ENCODE assay signal across 20 cellular contexts in the genomic region with DNA sequence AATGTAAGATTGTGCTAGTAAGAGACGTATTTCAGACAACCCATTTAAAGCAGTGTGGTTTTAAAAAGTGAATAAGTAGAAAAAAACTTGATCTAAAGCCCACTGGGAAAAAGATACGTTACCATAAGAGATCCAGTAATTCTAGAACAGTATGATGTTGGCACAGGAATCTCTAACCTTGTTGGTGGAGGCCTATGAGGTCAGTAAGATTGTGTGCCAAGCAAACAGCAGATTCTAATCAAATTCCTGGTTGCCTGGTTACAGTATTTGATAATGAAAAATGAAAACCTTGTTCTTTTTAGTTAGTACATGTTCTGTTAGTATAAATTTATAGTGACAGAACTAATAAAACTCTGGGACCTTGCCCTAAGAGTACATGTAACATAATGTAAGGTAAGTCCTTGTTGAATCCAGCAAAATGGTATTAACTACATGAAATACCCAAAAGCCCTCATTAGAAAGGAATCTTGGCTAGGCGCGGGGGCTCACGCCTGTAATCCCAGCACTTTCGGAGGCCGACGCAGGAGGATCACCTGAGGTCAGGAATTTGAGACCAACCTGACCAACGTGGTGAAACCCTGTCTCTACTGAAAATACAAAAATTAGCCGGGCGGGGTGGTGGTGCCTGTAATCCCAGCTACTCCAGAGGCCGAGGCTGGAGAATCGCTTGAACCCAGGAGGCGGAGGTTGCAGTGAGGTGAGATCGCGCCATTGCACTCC. TPM values are rescaled to one million over a fixed set of nuclear protein-coding genes. Genes with fewer than 3 reads are reported as not detected.
DNase-seq lines count a peak whose midpoint lies in the region; TF ChIP-seq lines count a peak whose summit lies in the region.
"Had no signal": no experiment of that assay in that cellular context is flagged by ENCODE, and none has a peak within 500 bp of the region (broad histone marks: within the 10 kb centered on the region; RNA-seq: fewer than 3 reads in every experiment).

No MANE protein-coding gene starts in this region.

- no peak overlapping the region for H4K5ac ChIP-seq in H9 (ENCODE audit: insufficient read length, low read depth, low read length)

- no peak overlapping the region for H3K4me3 Mint-ChIP-seq in H9
- H3K4me3 Mint-ChIP-seq: activated T-cell treated with anti-CD3 and anti-CD28 coated beads, Interleukin-2, amount 50 U/mL, for 4 hours; immature natural killer cell; neural crest cell had no signal

- H2BK15ac ChIP-seq in H9 (ENCODE audit: low read depth, low read length) = no peak overlapping the region

- no peak overlapping the region for H3K23ac ChIP-seq in H9 (ENCODE audit: insufficient read length, low read depth, low read length)

- no peaks in the 10 kb centered on the region for H3K36me3 Mint-ChIP-seq in H9 (ENCODE audit: insufficient read depth in 1 of 3, low read depth in 3 of 3)
- H3K36me3 Mint-ChIP-seq: immature natural killer cell had no signal

- WGBS in adrenal gland, 4 donors = 88 to 91% (median 90%) methylated on average over 16 of the region's 16 CpGs
- no CpG with 5 or more reads among the region's 16 CpGs for WGBS in H9 (ENCODE audit: extremely low coverage, insufficient read length, low lambda C conversion rate)

- no peak overlapping the region for H3K4me3 ChIP-seq in adrenal gland
- H3K4me3 ChIP-seq: BLaER1, upper lobe of right lung had no signal

- intact Hi-C loops in adrenal gland (cut with DNase I) = no loop called here

- no peak overlapping the region for H4K91ac ChIP-seq in H9 (ENCODE audit: insufficient read length, low read depth, low read length)

- H3K9me3 Mint-ChIP-seq in H9 = no peaks in the 10 kb centered on the region
- H3K9me3 Mint-ChIP-seq: activated T-cell treated with anti-CD3 and anti-CD28 coated beads, Interleukin-2, amount 50 U/mL, for 4 hours; immature natural killer cell; neural crest cell had no signal

- H3T11ph ChIP-seq in H9 (ENCODE audit: low read length) = no peak overlapping the region

- H3K27ac Mint-ChIP-seq in H9 = no peak overlapping the region

- H3K27me3 ChIP-seq in adrenal gland (no peaks in the 10 kb centered on the region), H9 (ENCODE audit: insufficient read depth, low read length) (no peaks in the 10 kb centered on the region)
- H3K27me3 ChIP-seq: BLaER1, brain microvascular endothelial cell, upper lobe of right lung had no signal

- no peak overlapping the region for H2BK120ac ChIP-seq in H9 (ENCODE audit: low read depth, low read length, poor library complexity, severe bottlenecking)

- H3K9ac ChIP-seq in H9 (ENCODE audit: extremely low read depth, insufficient read length, low read length) = no peak overlapping the region
- H3K9ac ChIP-seq: BLaER1 had no signal

- no peaks in the 10 kb centered on the region for H3K79me1 ChIP-seq in H9 (ENCODE audit: insufficient read depth, low read depth, low read length, poor library complexity, severe bottlenecking)

- H3K36me3 ChIP-seq in adrenal gland (replicated peaks in 1 of 2) = no peaks in the 10 kb centered on the region
- H3K36me3 ChIP-seq: BLaER1, brain microvascular endothelial cell, upper lobe of right lung had no signal

- H2AFZ ChIP-seq in H9 (ENCODE audit: low read length) = no peak overlapping the region

- H3K14ac ChIP-seq in H9 (ENCODE audit: insufficient read depth, low read length) = no peak overlapping the region

- H2BK12ac ChIP-seq in H9 (ENCODE audit: insufficient read length, low read depth, low read length) = no peak overlapping the region

- no peak for TF ChIP-seq POLR2A in adrenal gland (IDR thresholded peaks at IDR 0.05)

- H3K18ac ChIP-seq in H9 (ENCODE audit: insufficient read length, low read depth, low read length) = no peak overlapping the region

- H2BK5ac ChIP-seq in H9 (ENCODE audit: insufficient read length, low read length) = no peak overlapping the region

- no peaks in the 10 kb centered on the region for H3K23me2 ChIP-seq in H9 (ENCODE audit: insufficient read length, low read depth, low read length, poor library complexity, severe bottlenecking)

- TF ChIP-seq CTCF in adrenal gland (IDR thresholded peaks at IDR 0.05) (no peak), H9 (conservative IDR thresholded peaks at IDR 0.05) (no peak)

- no peak overlapping the region for H3K4ac ChIP-seq in H9 (ENCODE audit: low read depth, low read length)

- DNase-seq in DMS53 (lab: John Stamatoyannopoulos, UW) (peak; percentile 24), DMS53 treated with DMSO at 0.1 percent for 48 hours (lab: John Stamatoyannopoulos, UW; ENCODE audit: unreplicated experiment) (no peak), adrenal gland (peak in 6 of 7 donors; percentile 20 to 61 (median 37)), fibroblast of the conjunctiva (ENCODE audit: low read depth) (peak; percentile 59), stromal cell of bone marrow (ENCODE audit: low read depth) (peak; percentile 42), H9 (no peak), NCI-H1092 treated with DMSO at 0.1 percent for 48 hours (lab: John Stamatoyannopoulos, UW) (no peak)
- DNase-seq in activated CD4-positive, alpha-beta T cell treated with anti-CD3 and anti-CD28 coated beads, Interleukin-2, amount 50 U/mL, for 4 hours = no peak
- DNase-seq: 8988T; activated CD4-positive, CD25-positive, alpha-beta regulatory T cell treated with anti-CD3 and anti-CD28 coated beads, Interleukin-2, amount 50 U/mL, for 72 hours; activated CD8-positive, alpha-beta memory T cell treated with anti-CD3 and anti-CD28 coated beads for 24 hours; activated naive CD4-positive, alpha-beta T cell treated with anti-CD3 and anti-CD28 coated beads, Interleukin-2, amount 50 U/mL, for 16 hours; activated T-cell treated with anti-CD3 and anti-CD28 coated beads, Interleukin-2, amount 50 U/mL, for 4 hours; brain microvascular endothelial cell; foreskin fibroblast; immature natural killer cell; NCI-H1694 treated with DMSO at 0.1 percent for 48 hours; upper lobe of right lung had no signal

- no peak overlapping the region for H4K8ac ChIP-seq in H9 (replicated peaks; ENCODE audit: insufficient read length, low read depth, low read length)

- no peaks in the 10 kb centered on the region for H3K9me3 ChIP-seq in adrenal gland (replicated peaks in 1 of 3)
- no peaks in the 10 kb centered on the region for H3K9me3 ChIP-seq in H9 (ENCODE audit: control insufficient read depth, low read depth, low read length)
- H3K9me3 ChIP-seq: BLaER1, upper lobe of right lung had no signal

- H3K79me2 ChIP-seq in H9 (ENCODE audit: insufficient read depth, low read length) = no peaks in the 10 kb centered on the region

- no peak overlapping the region for H2AK5ac ChIP-seq in H9 (ENCODE audit: insufficient read length, low read length)

- no peak overlapping the region for H3K56ac ChIP-seq in H9 (ENCODE audit: insufficient read length, low read depth, low read length)

- H3K4me1 ChIP-seq in adrenal gland (replicated peaks in 1 of 2) = peaks cover 0 to 5% of the 10 kb centered on the region in 2 donors
- peaks cover 2% of the 10 kb centered on the region; the same call in 1 of the 2 replicates for H3K4me1 ChIP-seq in H9 (ENCODE audit: insufficient read depth, low read length)
- H3K4me1 ChIP-seq: upper lobe of right lung had no signal

- H2BK20ac ChIP-seq in H9 (ENCODE audit: low read depth, low read length, poor library complexity, severe bottlenecking) = no peak overlapping the region

- H3K4me1 Mint-ChIP-seq in H9 = peaks cover 9% of the 10 kb centered on the region in 2 experiments
- H3K4me1 Mint-ChIP-seq: immature natural killer cell, neural crest cell had no signal

- no peaks in the 10 kb centered on the region for H3K27me3 Mint-ChIP-seq in H9 (ENCODE audit: low read depth)

- no peaks in the 10 kb centered on the region for H4K20me1 ChIP-seq in H9 (ENCODE audit: control insufficient read depth, insufficient read depth, insufficient read length)
- H4K20me1 ChIP-seq: BLaER1 had no signal

- H3K4me2 ChIP-seq in H9 (ENCODE audit: insufficient read depth, insufficient read length, low read length) = no peak overlapping the region
- H3K4me2 ChIP-seq: BLaER1 had no signal

- H3K27ac ChIP-seq in adrenal gland = no peak overlapping the region
- H3K27ac ChIP-seq in H9 (ENCODE audit: insufficient read length, low read depth, low read length) = no peak overlapping the region
- H3K27ac ChIP-seq: BLaER1, brain microvascular endothelial cell, upper lobe of right lung had no signal

RNA-seq across cellular contexts. Expression of a gene that starts 33.2 kb away (rescaled TPM):
- total RNA-seq in adrenal gland (10 to 100 TPM; 32.2 to 91.1 (median 44.5) TPM), H9 (2021) (53.8 and 63.5 TPM in 2 replicates)
- 10 to 100 TPM; 15.1 to 25.2 (median 22.3) TPM for polyA plus RNA-seq in adrenal gland

RNA-seq across cellular contexts. Expression of a gene that starts 49.3 kb away (rescaled TPM):
- total RNA-seq in adrenal gland (10 to 100 TPM in 3 of 8 donors, 1 to 10 TPM in 5; 6.6 to 23.6 (median 9.3) TPM), H9 (2021) (10.1 and 10.8 TPM in 2 replicates)
- polyA plus RNA-seq in adrenal gland = 1 to 10 TPM; 1.1 to 5.7 (median 2.4) TPM

Comparison
In these comparisons a context has a peak if more than half of its experiments do, and no peak if none do; other contexts are left out.
1. DNase-seq: peak in DMS53 (single experiment), adrenal gland (6 of 7), fibroblast of the conjunctiva (single experiment) and stromal cell of bone marrow (single experiment); none in DMS53 treated with DMSO at 0.1 percent for 48 hours (single experiment), H9 (single experiment), activated CD4-positive, alpha-beta T cell treated with anti-CD3 and anti-CD28 coated beads, Interleukin-2, amount 50 U/mL, for 4 hours (0 of 2) and NCI-H1092 treated with DMSO at 0.1 percent for 48 hours (single experiment).